In the genomic region with DNA sequence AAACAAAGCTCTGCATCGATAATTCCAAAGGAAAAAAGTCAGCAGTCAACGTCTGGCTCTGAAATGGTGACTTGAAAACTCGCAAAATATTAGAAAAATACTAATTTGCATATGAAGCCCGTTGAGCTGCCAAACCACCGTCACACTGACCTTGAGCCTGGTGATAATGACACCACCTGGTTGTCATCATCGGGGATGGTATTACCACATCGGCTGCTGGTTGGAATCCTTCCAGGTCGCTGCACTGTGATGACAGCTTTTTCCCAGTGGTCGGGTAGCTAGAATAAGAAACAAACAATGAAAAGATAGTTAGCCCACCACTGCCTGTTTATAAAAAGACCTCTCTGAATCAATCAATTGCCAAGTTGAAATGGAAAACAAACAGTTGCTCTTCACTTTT, we compare ENCODE assay signal across 17 cellular contexts. TPM values are rescaled to one million over a fixed set of nuclear protein-coding genes. Genes with fewer than 3 reads are reported as not detected.
DNase-seq lines count a peak whose midpoint lies in the region; ATAC-seq, FAIRE-seq and TF ChIP-seq lines count a peak whose summit lies in the region.
"Had no signal": no experiment of that assay in that cellular context is flagged by ENCODE, and none has a peak within 500 bp of the region (broad histone marks: within the 10 kb centered on the region; RNA-seq: fewer than 3 reads in every experiment).

No MANE protein-coding gene starts in this region.

- H3K27ac ChIP-seq in liver (ENCODE audit: low read depth in 1 of 2, low read length in 2 of 2) (no peak overlapping the region), HepG2 (ENCODE audit: extremely low read length, insufficient read depth, low read length) (no peak overlapping the region), right lobe of liver (no peak overlapping the region), uterus (peak overlapping the region; percentile 38 to 75), PC-9 (no peak overlapping the region)
- H3K27ac ChIP-seq: HL-60, pancreas had no signal

- CTCF ChIA-PET in HepG2 (lab: Yijun Ruan, JAX; ENCODE audit: low intra/inter-chr PET ratio, low total read pairs) (no interaction called here), PC-9 (lab: Charles Lee) (no interaction called here)

- H3K79me2 ChIP-seq in HepG2 (ENCODE audit: insufficient read depth, low read length) (no peaks in the 10 kb centered on the region), PC-9 (ENCODE audit: low read depth) (no peaks in the 10 kb centered on the region)

- peak overlapping the region; percentile 73 for H3K27ac Mint-ChIP-seq in chondrocyte (ENCODE audit: unreplicated experiment)
- H3K27ac Mint-ChIP-seq: activated B cell treated with CpG ODN at 0.5 μM for 24 hours; activated naive CD4-positive, alpha-beta T cell treated with anti-CD3 and anti-CD28 coated beads, Interleukin-2, amount 50 U/mL, for 24 hours; memory B cell had no signal

- no peak overlapping the region for H3K4me3 ChIP-seq in liver (ENCODE audit: low read depth in 1 of 3, low read length in 3 of 3)
- H3K4me3 ChIP-seq in HepG2 (replicated peaks in 1 of 3; ENCODE audit: insufficient read depth in 1 of 3, low read depth in 2 of 3, low read length in 3 of 3) = no peak overlapping the region
- H3K4me3 ChIP-seq in right lobe of liver = no peak overlapping the region
- no peak overlapping the region for H3K4me3 ChIP-seq in uterus
- no peak overlapping the region for H3K4me3 ChIP-seq in PC-9
- H3K4me3 ChIP-seq: pancreas, testis had no signal

- H3K36me3 ChIP-seq in liver (ENCODE audit: control insufficient read depth in 4 of 4, insufficient read depth in 3 of 4, low read depth in 1 of 4, low read length in 3 of 4) (peaks cover 0 to 2% (median 0%) of the 10 kb centered on the region in 4 donors), HepG2 (replicated peaks in 1 of 2; ENCODE audit: control insufficient read depth in 1 of 2, insufficient read depth in 2 of 2, low read length in 2 of 2) (peaks cover 27 to 83% of the 10 kb centered on the region in 2 experiments), right lobe of liver (peaks cover 0 to 21% (median 0%) of the 10 kb centered on the region in 4 donors), uterus (no peaks in the 10 kb centered on the region), PC-9 (ENCODE audit: low read depth) (peaks cover 43% of the 10 kb centered on the region)

- H3K36me3 Mint-ChIP-seq in chondrocyte (ENCODE audit: low read depth) = peaks cover 65% of the 10 kb centered on the region
- H3K36me3 Mint-ChIP-seq: activated naive CD4-positive, alpha-beta T cell treated with anti-CD3 and anti-CD28 coated beads, Interleukin-2, amount 50 U/mL, for 24 hours; memory B cell had no signal

- no peak for TF ChIP-seq POLR2A in HepG2 (IDR thresholded peaks at IDR 0.05; ENCODE audit: insufficient read depth in 1 of 2, low read depth in 2 of 2, low read length in 2 of 2)
- TF ChIP-seq POLR2A in right lobe of liver (IDR thresholded peaks at IDR 0.05) = no peak
- no peak for TF ChIP-seq POLR2A in uterus (IDR thresholded peaks at IDR 0.05)

- TF ChIP-seq CTCF in liver (IDR thresholded peaks at IDR 0.05; ENCODE audit: low read depth, low read length, missing input control) = no peak
- no peak for TF ChIP-seq CTCF in HepG2 (CRISPR knock-in tag; IDR thresholded peaks at IDR 0.05)
- no peak for TF ChIP-seq CTCF in chondrocyte (IDR thresholded peaks at IDR 0.05)
- TF ChIP-seq CTCF in right lobe of liver (IDR thresholded peaks at IDR 0.05) = no peak
- no peak for TF ChIP-seq CTCF in uterus (IDR thresholded peaks at IDR 0.05)
- no peak for TF ChIP-seq CTCF in PC-9 (conservative IDR thresholded peaks at IDR 0.05)

- H3K9ac ChIP-seq in liver (ENCODE audit: low read depth in 1 of 2, low read length in 2 of 2) = no peak overlapping the region
- H3K9ac ChIP-seq in HepG2 (ENCODE audit: insufficient read depth, low read depth, low read length) = no peak overlapping the region

- H4K20me1 ChIP-seq in HepG2 (ENCODE audit: insufficient read depth, low read length) (no peaks in the 10 kb centered on the region), PC-9 (ENCODE audit: insufficient read depth) (no peaks in the 10 kb centered on the region)

- ATAC-seq in HepG2 (no peak), right lobe of liver (peak; percentile 21 to 71 (median 54))
- ATAC-seq: pancreas had no signal

- no peak for TF ChIP-seq EP300 in HepG2 (IDR thresholded peaks at IDR 0.05; ENCODE audit: low read depth in 2 of 2, low read length in 2 of 2)
- TF ChIP-seq EP300 in HepG2 (CRISPR knock-in tag; IDR thresholded peaks at IDR 0.05; ENCODE audit: borderline replicate concordance) = no peak

- H3K4me1 Mint-ChIP-seq in chondrocyte (ENCODE audit: low read depth) = peaks cover 25% of the 10 kb centered on the region
- H3K4me1 Mint-ChIP-seq: activated B cell treated with CpG ODN at 0.5 μM for 24 hours; activated naive CD4-positive, alpha-beta T cell treated with anti-CD3 and anti-CD28 coated beads, Interleukin-2, amount 50 U/mL, for 24 hours; central memory CD8-positive, alpha-beta T cell; memory B cell had no signal

- H3K9me3 ChIP-seq in liver (ENCODE audit: control insufficient read depth in 4 of 4, low read length in 3 of 4) (no peaks in the 10 kb centered on the region), HepG2 (ENCODE audit: low read length) (no peaks in the 10 kb centered on the region), right lobe of liver (no peaks in the 10 kb centered on the region), uterus (no peaks in the 10 kb centered on the region), PC-9 (ENCODE audit: insufficient read depth, low read depth) (no peaks in the 10 kb centered on the region)
- H3K9me3 ChIP-seq: pancreas, testis had no signal

- H3K9me3 Mint-ChIP-seq in chondrocyte (ENCODE audit: low read depth) = no peaks in the 10 kb centered on the region
- H3K9me3 Mint-ChIP-seq: activated B cell treated with CpG ODN at 0.5 μM for 24 hours; activated naive CD4-positive, alpha-beta T cell treated with anti-CD3 and anti-CD28 coated beads, Interleukin-2, amount 50 U/mL, for 24 hours; central memory CD8-positive, alpha-beta T cell; memory B cell had no signal

- intact Hi-C loops in HepG2 (cut with micrococcal nuclease; ENCODE audit: unreplicated experiment) (no loop called here), right lobe of liver (cut with DNase I) (no loop called here), uterus (cut with DNase I; ENCODE audit: low total_unique reads) (no loop called here), PC-9 (cut with micrococcal nuclease; ENCODE audit: unreplicated experiment) (no loop called here)

- in situ Hi-C loops in HepG2 (cut with HindIII; ENCODE audit: extremely low pct_ligation_motif_present, low pct_unique_long_range_greater_than_20kb) = no loop called here

- no peaks in the 10 kb centered on the region for H3K9me2 ChIP-seq in PC-9 (ENCODE audit: insufficient read depth)

- no peaks in the 10 kb centered on the region for H3K27me3 Mint-ChIP-seq in chondrocyte (ENCODE audit: low read depth)

- POLR2A ChIA-PET in HepG2 (lab: Yijun Ruan, JAX) (no interaction called here), PC-9 (lab: Charles Lee; ENCODE audit: unreplicated experiment) (interaction anchor here (0.6 kb wide), 1 partner anchor 42 kb away, joined by 3 read pairs; no protein-coding TSS in a partner anchor)

- WGBS in liver = 45% methylated on average over 9 of the region's 9 CpGs
- WGBS in HepG2 (ENCODE audit: low lambda C conversion rate) = 82% methylated on average over 9 of the region's 9 CpGs
- WGBS in right lobe of liver (ENCODE audit: insufficient coverage, low coverage, low lambda C conversion rate, missing lambda C conversion rate) = 31% methylated on average over 9 of the region's 9 CpGs

- H3K4me1 ChIP-seq in liver (ENCODE audit: control insufficient read depth in 4 of 4, insufficient read depth in 4 of 4, low read length in 3 of 4) (no peaks in the 10 kb centered on the region), HepG2 (ENCODE audit: insufficient read depth, low read length) (peaks cover 11% of the 10 kb centered on the region), right lobe of liver (no peaks in the 10 kb centered on the region), uterus (peaks cover 0 to 4% of the 10 kb centered on the region in 2 donors), PC-9 (replicated peaks; ENCODE audit: insufficient read depth) (peaks cover 16% of the 10 kb centered on the region)
- H3K4me1 ChIP-seq: pancreas had no signal

- H3F3A ChIP-seq in PC-9 (ENCODE audit: insufficient read depth, low read depth) = peaks cover 24% of the 10 kb centered on the region; the same call in 1 of the 2 replicates

- no peak for DNase-seq in HepG2 (ENCODE audit: low spot score)
- DNase-seq in chondrocyte (ENCODE audit: low spot score) = no peak
- peak in 2 of 3 donors; percentile 44 to 62 for DNase-seq in right lobe of liver
- peak; percentile 67 to 69 for DNase-seq in uterus
- DNase-seq in cerebellum (ENCODE audit: low spot score) = no peak
- no peak for DNase-seq in PC-9
- DNase-seq in HCEC 1CT = no peak
- DNase-seq: activated B cell treated with CpG ODN at 0.5 μM for 24 hours, NCI-H187 treated with DMSO at 0.1 percent for 48 hours, pancreas, testis had no signal

- H2AFZ ChIP-seq in HepG2 (ENCODE audit: low read length) (no peak overlapping the region), PC-9 (no peak overlapping the region)

- no TSS peak for BruUV-seq in HepG2 (replicated peaks; lab: Mats Ljungman, UMichigan)
- no TSS peak for BruUV-seq in PC-9 (replicated peaks; lab: Mats Ljungman, UMichigan)

- H3K4me2 ChIP-seq in HepG2 (ENCODE audit: low read depth, low read length) (no peak overlapping the region), PC-9 (no peak overlapping the region)

- no peak overlapping the region for H3K4me3 Mint-ChIP-seq in chondrocyte (ENCODE audit: unreplicated experiment)
- H3K4me3 Mint-ChIP-seq: activated B cell treated with CpG ODN at 0.5 μM for 24 hours; activated naive CD4-positive, alpha-beta T cell treated with anti-CD3 and anti-CD28 coated beads, Interleukin-2, amount 50 U/mL, for 24 hours; central memory CD8-positive, alpha-beta T cell; memory B cell had no signal

- no peak for FAIRE-seq in HepG2 (lab: Jason Lieb, UNC)
- FAIRE-seq: D721Med, pancreas had no signal

- peaks cover 0 to 6% (median 0%) of the 10 kb centered on the region in 4 donors for H3K27me3 ChIP-seq in liver (ENCODE audit: control insufficient read depth in 4 of 4, insufficient read depth in 4 of 4, low read length in 3 of 4)
- no peaks in the 10 kb centered on the region for H3K27me3 ChIP-seq in HepG2 (ENCODE audit: control insufficient read depth in 1 of 2, insufficient read depth in 2 of 2, low read length in 2 of 2)
- H3K27me3 ChIP-seq in right lobe of liver = no peaks in the 10 kb centered on the region
- H3K27me3 ChIP-seq in uterus = no peaks in the 10 kb centered on the region
- no peaks in the 10 kb centered on the region for H3K27me3 ChIP-seq in PC-9 (ENCODE audit: insufficient read depth, low read depth)
- H3K27me3 ChIP-seq: pancreas, testis had no signal

- TF ChIP-seq RAD21 in liver (IDR thresholded peaks at IDR 0.05) = no peak
- no peak for TF ChIP-seq RAD21 in HepG2 (CRISPR knock-in tag; IDR thresholded peaks at IDR 0.05)

RNA-seq across cellular contexts. Expression of a gene that starts 41.6 kb away (rescaled TPM):
- 10 to 100 TPM; 33.7 to 63.1 TPM for total RNA-seq in liver
- 10 to 100 TPM; 12.6 to 17.9 TPM for polyA plus RNA-seq in liver
- total RNA-seq in HepG2 (2016; rRNA removed; fragmentation: Illumina TruSeq; extraction: Trizol) = 56.4 and 109 TPM in 2 replicates
- total RNA-seq in HepG2 (2016; cell fraction: cytosol; rRNA removed; fragmentation: Illumina TruSeq; extraction: Trizol; ENCODE audit: low read depth) = 12.3 and 15.0 TPM in 2 replicates
- 48.3 and 110 TPM in 2 replicates for total RNA-seq in HepG2 (2016; cell fraction: insoluble cytoplasmic fraction; rRNA removed; fragmentation: Illumina TruSeq; extraction: Trizol)
- 19.7 and 21.8 TPM in 2 replicates for total RNA-seq in HepG2 (2016; cell fraction: membrane; rRNA removed; fragmentation: Illumina TruSeq; extraction: Trizol)
- total RNA-seq in HepG2 (2016; cell fraction: nucleus; rRNA removed; fragmentation: Illumina TruSeq; extraction: Trizol) = 137 and 161 TPM in 2 replicates
- 124 and 127 TPM in 2 replicates for polyA plus RNA-seq in HepG2 (2011; rRNA removed)
- 101 and 116 TPM in 2 replicates for polyA plus RNA-seq in HepG2 (2011; cell fraction: cytosol; rRNA removed)
- polyA plus RNA-seq in HepG2 (2011; cell fraction: nucleus; rRNA removed) = 265 and 290 TPM in 2 replicates
- polyA plus RNA-seq in HepG2 (2012) = 106 and 132 TPM in 2 replicates
- 5.0 and 5.8 TPM in 2 replicates for polyA plus RNA-seq in HepG2 (2016; cell fraction: cytosol; fragmentation: Illumina TruSeq; extraction: Trizol; ENCODE audit: low read depth)
- 59.1 and 60.9 TPM in 2 replicates for polyA plus RNA-seq in HepG2 (2016; cell fraction: insoluble cytoplasmic fraction; fragmentation: Illumina TruSeq; extraction: Trizol; ENCODE audit: low read depth)
- 8.8 and 14.3 TPM in 2 replicates for polyA plus RNA-seq in HepG2 (2016; cell fraction: membrane; fragmentation: Illumina TruSeq; extraction: Trizol; ENCODE audit: low read depth)
- 286 and 312 TPM in 2 replicates for polyA plus RNA-seq in HepG2 (2016; cell fraction: nucleus; fragmentation: Illumina TruSeq; extraction: Trizol; ENCODE audit: insufficient read depth, low read depth)
- polyA minus RNA-seq in HepG2 (2011; rRNA and poly(A)+ RNA removed; ENCODE audit: low replicate concordance) = 105 and 627 TPM in 2 replicates
- polyA minus RNA-seq in HepG2 (2011; cell fraction: cytosol; rRNA and poly(A)+ RNA removed) = 120 and 164 TPM in 2 replicates
- polyA minus RNA-seq in HepG2 (2011; cell fraction: nucleus; rRNA and poly(A)+ RNA removed) = 204 and 208 TPM in 2 replicates
- total RNA-seq in chondrocyte = 405 to 481 TPM (median 466 TPM) in 3 replicates
- 10 to 100 TPM; 14.9 to 61.0 (median 28.9) TPM for total RNA-seq in right lobe of liver
- total RNA-seq in uterus = 100 to 1,000 TPM in 3 of 4 donors, 10 to 100 TPM in 1; 87.9 to 322 (median 200) TPM
- total RNA-seq in cerebellum = 87.2 TPM
- total RNA-seq in PC-9 (2021) = 236 and 242 TPM in 2 replicates
- total RNA-seq: activated B cell treated with CpG ODN at 0.5 μM for 24 hours had no signal

Comparison
In these comparisons a context has a peak if more than half of its experiments do, and no peak if none do; other contexts are left out.
1. DNase-seq: peak in right lobe of liver (2 of 3) and uterus (2 of 2); none in HepG2 (single experiment), chondrocyte (single experiment), cerebellum (single experiment), PC-9 (0 of 2) and HCEC 1CT (single experiment).
2. H3K27ac ChIP-seq: peak in uterus (2 of 2); none in liver (0 of 2), HepG2 (single experiment), right lobe of liver (0 of 3) and PC-9 (single experiment).